In genomic region chr16:53945996-53946395, GRCh38 we compare ENCODE assay signal across 8 cellular contexts.
DNase-seq lines count a peak whose midpoint lies in the region; ATAC-seq and TF ChIP-seq lines count a peak whose summit lies in the region.

No MANE protein-coding gene starts in this region.

- TF ChIP-seq EP300 in ovary (IDR thresholded peaks at IDR 0.05) = no peak

- H3K4me3 ChIP-seq in HL-60 (replicated peaks; ENCODE audit: insufficient read depth, low read length) = no peak overlapping the region
- H3K4me3 ChIP-seq in vagina = no peak overlapping the region
- no peak overlapping the region for H3K4me3 ChIP-seq in ovary

- H3K36me3 ChIP-seq in vagina (no peaks in the 10 kb centered on the region), ovary (no peaks in the 10 kb centered on the region)

- no peaks in the 10 kb centered on the region for H3K36me3 Mint-ChIP-seq in WTC11
- H3K36me3 Mint-ChIP-seq in activated CD4-positive, alpha-beta T cell treated with anti-CD3 and anti-CD28 coated beads, Interleukin-2, amount 10 ng/mL, durations not matched to agents 7 days and 5 days (ENCODE audit: low read depth) = no peaks in the 10 kb centered on the region

- H3K9me3 Mint-ChIP-seq in WTC11 = no peaks in the 10 kb centered on the region
- H3K9me3 Mint-ChIP-seq in activated CD4-positive, alpha-beta T cell treated with anti-CD3 and anti-CD28 coated beads, Interleukin-2, amount 10 ng/mL, durations not matched to agents 7 days and 5 days = no peaks in the 10 kb centered on the region

- H3K9me3 ChIP-seq in vagina = no peaks in the 10 kb centered on the region
- H3K9me3 ChIP-seq in ovary = no peaks in the 10 kb centered on the region

- no peak overlapping the region for H3K4me3 Mint-ChIP-seq in WTC11
- no peak overlapping the region for H3K4me3 Mint-ChIP-seq in activated CD4-positive, alpha-beta T cell treated with anti-CD3 and anti-CD28 coated beads, Interleukin-2, amount 10 ng/mL, durations not matched to agents 7 days and 5 days

- H3K4me1 ChIP-seq in vagina (no peaks in the 10 kb centered on the region), ovary (ENCODE audit: insufficient read depth) (no peaks in the 10 kb centered on the region)

- POLR2A ChIA-PET in WTC11 (lab: Charles Lee) = no interaction called here
- POLR2A ChIA-PET in activated CD4-positive, alpha-beta T cell treated with anti-CD3 and anti-CD28 coated beads, Interleukin-2, amount 10 ng/mL, durations not matched to agents 7 days and 5 days (lab: Charles Lee) = no interaction called here

- 0 out of 2 replicates have a peak, but pooled peaks cover 6% of the 10 kb centered on the region for H3K4me1 Mint-ChIP-seq in WTC11
- H3K4me1 Mint-ChIP-seq in activated CD4-positive, alpha-beta T cell treated with anti-CD3 and anti-CD28 coated beads, Interleukin-2, amount 10 ng/mL, durations not matched to agents 7 days and 5 days = peaks cover 8% of the 10 kb centered on the region

- TF ChIP-seq CTCF in HL-60 (IDR thresholded peaks at IDR 0.05; ENCODE audit: insufficient read depth, low read length) (peak; percentile 35), WTC11 (IDR thresholded peaks at IDR 0.05) (peak; percentile 60; the same call in 1 of the 2 replicates), vagina (IDR thresholded peaks at IDR 0.05) (peak in 2 of 3 experiments; percentile 38 to 48), ovary (IDR thresholded peaks at IDR 0.05) (peak in 1 of 3 donors; percentile 16)

- H3K27me3 Mint-ChIP-seq in WTC11 (ENCODE audit: low read depth) = no peaks in the 10 kb centered on the region
- H3K27me3 Mint-ChIP-seq in activated CD4-positive, alpha-beta T cell treated with anti-CD3 and anti-CD28 coated beads, Interleukin-2, amount 10 ng/mL, durations not matched to agents 7 days and 5 days = no peaks in the 10 kb centered on the region

- H3K27ac ChIP-seq in HL-60 (replicated peaks) (peak overlapping the region; percentile 61), vagina (no peak overlapping the region), ovary (no peak overlapping the region)

- H3K27me3 ChIP-seq in HL-60 (ENCODE audit: insufficient read depth, poor library complexity, severe bottlenecking) (no peaks in the 10 kb centered on the region), vagina (no peaks in the 10 kb centered on the region), ovary (no peaks in the 10 kb centered on the region)

- DNase-seq in Daoy (ENCODE audit: low read depth) (peak; percentile 6), HL-60 (ENCODE audit: low read depth in 1 of 2, low spot score in 1 of 2) (peak; percentile 32 to 57), WTC11 (ENCODE audit: low spot score) (no peak), iPS-NIHi11 (ENCODE audit: low spot score) (peak; percentile 32), vagina (ENCODE audit: extremely low spot score in 2 of 2) (no peak), ovary (no peak)
- no peak for DNase-seq in activated CD4-positive, alpha-beta T cell treated with anti-CD3 and anti-CD28 coated beads, Interleukin-2, amount 10 ng/mL, durations not matched to agents 7 days and 5 days

- intact Hi-C loops in vagina (cut with DNase I) (no loop called here), ovary (cut with DNase I) (no loop called here)

- H3K27ac Mint-ChIP-seq in WTC11 = no peak overlapping the region
- no peak overlapping the region for H3K27ac Mint-ChIP-seq in activated CD4-positive, alpha-beta T cell treated with anti-CD3 and anti-CD28 coated beads, Interleukin-2, amount 10 ng/mL, durations not matched to agents 7 days and 5 days

- no peak for TF ChIP-seq POLR2A in vagina (IDR thresholded peaks at IDR 0.05)
- TF ChIP-seq POLR2A in ovary (IDR thresholded peaks at IDR 0.05) = no peak

- CTCF ChIA-PET in WTC11 (lab: Charles Lee) = interaction anchor here (0.9 to 1.5 kb wide), 9 partner anchors 228 to 1012 kb away, joined by 3 to 12 read pairs (median 3); no protein-coding TSS in a partner anchor
- CTCF ChIA-PET in activated CD4-positive, alpha-beta T cell treated with anti-CD3 and anti-CD28 coated beads, Interleukin-2, amount 10 ng/mL, durations not matched to agents 7 days and 5 days (lab: Charles Lee) = interaction anchor here (1.2 to 1.5 kb wide), 2 partner anchors 11 to 54 kb away, joined by 3 read pairs; no protein-coding TSS in a partner anchor

- WGBS in ovary, 3 donors = 67 to 76% (median 75%) methylated on average over 2 of the region's 2 CpGs

- ATAC-seq in WTC11 = peak; percentile 58; the same call in 1 of the 2 replicates
- ATAC-seq in HG03571 (IDR thresholded peaks at IDR 0.05; ENCODE audit: unreplicated experiment) = no peak

TF ChIP-seq in WTC11, 78 proteins besides CTCF, POLR2A, EP300 and RAD21:
- TF ChIP-seq RORB (CRISPR knock-in tag; IDR thresholded peaks at IDR 0.05) = no peak
- no peak for TF ChIP-seq JUN (CRISPR knock-in tag; IDR thresholded peaks at IDR 0.05)
- TF ChIP-seq ZNF219 (CRISPR knock-in tag; IDR thresholded peaks at IDR 0.05; ENCODE audit: borderline replicate concordance) = no peak
- TF ChIP-seq, protein P1, sequence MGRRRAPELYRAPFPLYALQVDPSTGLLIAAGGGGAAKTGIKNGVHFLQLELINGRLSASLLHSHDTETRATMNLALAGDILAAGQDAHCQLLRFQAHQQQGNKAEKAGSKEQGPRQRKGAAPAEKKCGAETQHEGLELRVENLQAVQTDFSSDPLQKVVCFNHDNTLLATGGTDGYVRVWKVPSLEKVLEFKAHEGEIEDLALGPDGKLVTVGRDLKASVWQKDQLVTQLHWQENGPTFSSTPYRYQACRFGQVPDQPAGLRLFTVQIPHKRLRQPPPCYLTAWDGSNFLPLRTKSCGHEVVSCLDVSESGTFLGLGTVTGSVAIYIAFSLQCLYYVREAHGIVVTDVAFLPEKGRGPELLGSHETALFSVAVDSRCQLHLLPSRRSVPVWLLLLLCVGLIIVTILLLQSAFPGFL (CRISPR knock-in tag; IDR thresholded peaks at IDR 0.05; ENCODE audit: borderline replicate concordance) = no peak
- TF ChIP-seq EMX1 (CRISPR knock-in tag; IDR thresholded peaks at IDR 0.05) = no peak
- no peak for TF ChIP-seq TCF7 (CRISPR knock-in tag; IDR thresholded peaks at IDR 0.05; ENCODE audit: low read depth)
- no peak for TF ChIP-seq TP53 (CRISPR knock-in tag; IDR thresholded peaks at IDR 0.05)
- no peak for TF ChIP-seq ERG (CRISPR knock-in tag; IDR thresholded peaks at IDR 0.05)
- TF ChIP-seq FOXK1 (CRISPR knock-in tag; IDR thresholded peaks at IDR 0.05) = no peak
- TF ChIP-seq JAZF1 (CRISPR knock-in tag; IDR thresholded peaks at IDR 0.05) = no peak
- no peak for TF ChIP-seq SMAD4 (CRISPR knock-in tag; IDR thresholded peaks at IDR 0.05)
- no peak for TF ChIP-seq FOXP1 (CRISPR knock-in tag; IDR thresholded peaks at IDR 0.05; ENCODE audit: borderline replicate concordance)
- no peak for TF ChIP-seq ZNF121 (CRISPR knock-in tag; IDR thresholded peaks at IDR 0.05)
- TF ChIP-seq, protein P2, sequence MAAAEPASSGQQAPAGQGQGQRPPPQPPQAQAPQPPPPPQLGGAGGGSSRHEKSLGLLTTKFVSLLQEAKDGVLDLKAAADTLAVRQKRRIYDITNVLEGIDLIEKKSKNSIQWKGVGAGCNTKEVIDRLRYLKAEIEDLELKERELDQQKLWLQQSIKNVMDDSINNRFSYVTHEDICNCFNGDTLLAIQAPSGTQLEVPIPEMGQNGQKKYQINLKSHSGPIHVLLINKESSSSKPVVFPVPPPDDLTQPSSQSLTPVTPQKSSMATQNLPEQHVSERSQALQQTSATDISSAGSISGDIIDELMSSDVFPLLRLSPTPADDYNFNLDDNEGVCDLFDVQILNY (CRISPR knock-in tag; IDR thresholded peaks at IDR 0.05) = no peak
- no peak for TF ChIP-seq TEAD1 (CRISPR knock-in tag; IDR thresholded peaks at IDR 0.05)
- TF ChIP-seq FOXJ3 (CRISPR knock-in tag; IDR thresholded peaks at IDR 0.05; ENCODE audit: borderline replicate concordance) = no peak
- TF ChIP-seq AR (CRISPR knock-in tag; IDR thresholded peaks at IDR 0.05) = no peak
- no peak for TF ChIP-seq ZNF423 (CRISPR knock-in tag; IDR thresholded peaks at IDR 0.05)
- TF ChIP-seq, protein P3, sequence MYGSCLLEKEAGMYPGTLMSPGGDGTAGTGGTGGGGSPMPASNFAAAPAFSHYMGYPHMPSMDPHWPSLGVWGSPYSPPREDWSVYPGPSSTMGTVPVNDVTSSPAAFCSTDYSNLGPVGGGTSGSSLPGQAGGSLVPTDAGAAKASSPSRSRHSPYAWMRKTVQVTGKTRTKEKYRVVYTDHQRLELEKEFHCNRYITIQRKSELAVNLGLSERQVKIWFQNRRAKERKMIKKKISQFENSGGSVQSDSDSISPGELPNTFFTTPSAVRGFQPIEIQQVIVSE (CRISPR knock-in tag; IDR thresholded peaks at IDR 0.05; ENCODE audit: borderline replicate concordance) = no peak
TF ChIP-seq in WTC11: peak in this region for 0.

Comparison
In these comparisons a context has a peak if more than half of its experiments do, and no peak if none do; other contexts are left out.
1. DNase-seq: peak in Daoy (single experiment), HL-60 (2 of 2) and iPS-NIHi11 (single experiment); none in WTC11 (single experiment), vagina (0 of 2), activated CD4-positive, alpha-beta T cell treated with anti-CD3 and anti-CD28 coated beads, Interleukin-2, amount 10 ng/mL, durations not matched to agents 7 days and 5 days (single experiment) and ovary (0 of 5).